In genomic region chr6:38316099-38316868, GRCh38 we compare ENCODE assay signal across 1 cellular context.
A peak's percentile ranks its signal among the peaks of the same experiment; 100 is the strongest.
TF ChIP-seq lines count a peak whose summit lies in the region.

No MANE protein-coding gene starts in this region.

TF ChIP-seq in GM12878, 131 proteins besides CTCF, POLR2A, EP300 and RAD21 (continued from another document and continues in another):
- TF ChIP-seq PRDM15 (CRISPR knock-in tag; IDR thresholded peaks at IDR 0.05) (no peak), SMAD5 (IDR thresholded peaks at IDR 0.05; ENCODE audit: low read depth) (no peak), SUZ12 (IDR thresholded peaks at IDR 0.05; ENCODE audit: unreplicated experiment) (no peak), ASH2L (IDR thresholded peaks at IDR 0.05; ENCODE audit: borderline replicate concordance, low read depth) (no peak), RFX5 (IDR thresholded peaks at IDR 0.05; ENCODE audit: low read depth, low read length) (no peak), SRF (IDR thresholded peaks at IDR 0.05; ENCODE audit: low read depth in 2 of 2, low read length in 2 of 2) (no peak), STAT1 (conservative IDR thresholded peaks at IDR 0.05) (no peak), CHD2 (IDR thresholded peaks at IDR 0.05; ENCODE audit: borderline replicate concordance, low read depth, low read length) (no peak), ZBED1 (IDR thresholded peaks at IDR 0.05; ENCODE audit: borderline replicate concordance) (no peak), SP1 (IDR thresholded peaks at IDR 0.05; ENCODE audit: low read depth, low read length) (no peak), CBX3 (IDR thresholded peaks at IDR 0.05; ENCODE audit: borderline replicate concordance, low read depth) (no peak), PAX5 (IDR thresholded peaks at IDR 0.05; ENCODE audit: borderline replicate concordance, low read depth, low read length) (no peak), ZSCAN29 (IDR thresholded peaks at IDR 0.05) (no peak), CUX1 (IDR thresholded peaks at IDR 0.05; ENCODE audit: insufficient replicate concordance, low read depth, low read length) (no peak), BRCA1 (IDR thresholded peaks at IDR 0.05; ENCODE audit: low read depth, low read length) (no peak), ZNF592 (IDR thresholded peaks at IDR 0.05) (no peak), ZNF622 (IDR thresholded peaks at IDR 0.05) (no peak), RELB (IDR thresholded peaks at IDR 0.05; ENCODE audit: low read depth) (0 out of 2 replicates have a peak, but pooled peaks have one; percentile 48), GABPA (IDR thresholded peaks at IDR 0.05; ENCODE audit: low read depth) (peak; percentile 44; the same call in 1 of the 2 replicates), FOS (IDR thresholded peaks at IDR 0.05; ENCODE audit: borderline replicate concordance, extremely low read depth, insufficient read length) (no peak), KDM1A (IDR thresholded peaks at IDR 0.05; ENCODE audit: borderline replicate concordance) (no peak), ETV6 (conservative IDR thresholded peaks at IDR 0.05 in 1 of 2, IDR thresholded peaks at IDR 0.05 in 1 of 2; ENCODE audit: borderline replicate concordance in 1 of 2, low read depth in 1 of 2) (no peak), NR2C2 (IDR thresholded peaks at IDR 0.05; ENCODE audit: borderline replicate concordance, control insufficient read depth, insufficient read length, low read depth) (no peak), MLLT1 (IDR thresholded peaks at IDR 0.05) (no peak), KLF5 (IDR thresholded peaks at IDR 0.05; ENCODE audit: partially characterized antibody) (no peak), JUNB (IDR thresholded peaks at IDR 0.05) (peak; percentile 95), TAF1 (IDR thresholded peaks at IDR 0.05; ENCODE audit: borderline replicate concordance, low read depth, low read length) (no peak), POU2F2 (IDR thresholded peaks at IDR 0.05; ENCODE audit: borderline replicate concordance, low read depth, low read length) (no peak), RELA (IDR thresholded peaks at IDR 0.05; ENCODE audit: borderline replicate concordance, partially characterized antibody) (no peak), E4F1 (IDR thresholded peaks at IDR 0.05; ENCODE audit: borderline replicate concordance, partially characterized antibody) (no peak), EZH2 (IDR thresholded peaks at IDR 0.05; ENCODE audit: borderline replicate concordance, control insufficient read depth, low read depth, low read length) (no peak), BCL3 (IDR thresholded peaks at IDR 0.05; ENCODE audit: borderline replicate concordance, insufficient read depth, low read depth, low read length, poor library complexity, severe bottlenecking) (no peak), ATF2 (IDR thresholded peaks at IDR 0.05; ENCODE audit: low read length) (peak; percentile 95), SMARCA5 (IDR thresholded peaks at IDR 0.05) (no peak)
